In genomic region chr4:64539234-64539849, GRCh38 we compare ENCODE assay signal across 9 cellular contexts.
A peak's percentile ranks its signal among the peaks of the same experiment; 100 is the strongest.
DNase-seq lines count a peak whose midpoint lies in the region; ATAC-seq, FAIRE-seq and TF ChIP-seq lines count a peak whose summit lies in the region.
"Had no signal": no experiment of that assay in that cellular context is flagged by ENCODE, and none has a peak within 500 bp of the region (broad histone marks: within the 10 kb centered on the region; RNA-seq: fewer than 3 reads in every experiment).

No MANE protein-coding gene starts in this region.

- intact Hi-C loops in adrenal gland (cut with DNase I): loop anchor here (5.0 to 10.0 kb wide), 2 partner anchors 382 to 385 kb away; no protein-coding TSS in a partner anchor
- intact Hi-C loops in left ventricle myocardium inferior (cut with micrococcal nuclease): loop anchor here (10.0 kb wide), 1 partner anchor 375 kb away; no protein-coding TSS in a partner anchor
- intact Hi-C loops in sigmoid colon (cut with DNase I): loop anchor here (2.0 kb wide), 1 partner anchor 379 kb away; no protein-coding TSS in a partner anchor

- no peak overlapping the region for H3K4me3 Mint-ChIP-seq in stimulated activated effector memory CD8-positive, alpha-beta T cell treated with anti-CD3 and anti-CD28 coated beads, Interleukin-12 subunit alpha, Interleukin-12 subunit beta, amount 100 ng/mL, for 72 hours
- H3K4me3 Mint-ChIP-seq: dendritic cell treated with granulocyte-macrophage colony-stimulating factor and Interleukin-4, amounts not matched to agents 40 ng/mL and 50 ng/mL, for 4 days had no signal

- no peaks in the 10 kb centered on the region for H3K36me3 Mint-ChIP-seq in stimulated activated effector memory CD8-positive, alpha-beta T cell treated with anti-CD3 and anti-CD28 coated beads, Interleukin-12 subunit alpha, Interleukin-12 subunit beta, amount 100 ng/mL, for 72 hours

- peak; percentile 89 for ATAC-seq in GM19467 (IDR thresholded peaks at IDR 0.05; ENCODE audit: unreplicated experiment)
- ATAC-seq in HG03457 (IDR thresholded peaks at IDR 0.05; ENCODE audit: unreplicated experiment): peak; percentile 93
- ATAC-seq in stimulated activated effector memory CD8-positive, alpha-beta T cell treated with anti-CD3 and anti-CD28 coated beads, Interleukin-12 subunit alpha, Interleukin-12 subunit beta, amount 100 ng/mL, for 72 hours: no peak

- H3K27me3 ChIP-seq in adrenal gland (peaks cover 7% of the 10 kb centered on the region), left ventricle myocardium inferior (ENCODE audit: low read depth) (no peaks in the 10 kb centered on the region), sigmoid colon (no peaks in the 10 kb centered on the region)

- H3K36me3 ChIP-seq in adrenal gland (replicated peaks in 1 of 2): no peaks in the 10 kb centered on the region
- no peaks in the 10 kb centered on the region for H3K36me3 ChIP-seq in left ventricle myocardium inferior
- H3K36me3 ChIP-seq in sigmoid colon: no peaks in the 10 kb centered on the region

- FAIRE-seq in G401.6 (lab: Jason Lieb, UNC): peak; percentile 97

- TF ChIP-seq EP300 in sigmoid colon (IDR thresholded peaks at IDR 0.05): no peak

- peaks cover 3% of the 10 kb centered on the region for H3K9me3 Mint-ChIP-seq in stimulated activated effector memory CD8-positive, alpha-beta T cell treated with anti-CD3 and anti-CD28 coated beads, Interleukin-12 subunit alpha, Interleukin-12 subunit beta, amount 100 ng/mL, for 72 hours
- H3K9me3 Mint-ChIP-seq: dendritic cell treated with granulocyte-macrophage colony-stimulating factor and Interleukin-4, amounts not matched to agents 40 ng/mL and 50 ng/mL, for 4 days had no signal

- no peak overlapping the region for H3K4me3 ChIP-seq in adrenal gland
- H3K4me3 ChIP-seq in left ventricle myocardium inferior: peak overlapping the region; percentile 15
- H3K4me3 ChIP-seq in sigmoid colon: no peak overlapping the region

- peak; percentile 64 to 84 (median 70) for TF ChIP-seq CTCF in adrenal gland (IDR thresholded peaks at IDR 0.05)
- TF ChIP-seq CTCF in left ventricle myocardium inferior (IDR thresholded peaks at IDR 0.05; ENCODE audit: borderline replicate concordance): peak; percentile 79
- peak; percentile 30 to 75 (median 57) for TF ChIP-seq CTCF in sigmoid colon (IDR thresholded peaks at IDR 0.05)

- WGBS in adrenal gland, 4 donors: 12 to 22% (median 18%) methylated on average over 4 of the region's 4 CpGs
- WGBS in sigmoid colon, 2 donors: 12 to 26% methylated on average over 4 of the region's 4 CpGs

- H3K27ac ChIP-seq in adrenal gland (no peak overlapping the region), left ventricle myocardium inferior (replicated peaks) (peak overlapping the region; percentile 45), sigmoid colon (no peak overlapping the region)

- no peaks in the 10 kb centered on the region for H3K9me3 ChIP-seq in adrenal gland (replicated peaks in 1 of 3)
- no peaks in the 10 kb centered on the region for H3K9me3 ChIP-seq in left ventricle myocardium inferior (replicated peaks)
- H3K9me3 ChIP-seq in sigmoid colon: no peaks in the 10 kb centered on the region

- DNase-seq in NCI-H446 treated with DMSO at 0.1 percent for 48 hours (lab: John Stamatoyannopoulos, UW) (peak; percentile 78), adrenal gland (peak; percentile 41 to 64 (median 59)), left ventricle myocardium inferior (no peak), sigmoid colon (no peak)
- no peak for DNase-seq in stimulated activated effector memory CD8-positive, alpha-beta T cell treated with anti-CD3 and anti-CD28 coated beads, Interleukin-12 subunit alpha, Interleukin-12 subunit beta, amount 100 ng/mL, for 72 hours (ENCODE audit: low spot score in 2 of 2)

- H3K4me1 ChIP-seq in adrenal gland (replicated peaks in 1 of 2) (no peaks in the 10 kb centered on the region), left ventricle myocardium inferior (peaks cover 6% of the 10 kb centered on the region), sigmoid colon (no peaks in the 10 kb centered on the region)

- TF ChIP-seq POLR2A in adrenal gland (IDR thresholded peaks at IDR 0.05) (no peak), sigmoid colon (IDR thresholded peaks at IDR 0.05) (no peak)

- no peaks in the 10 kb centered on the region for H3K4me1 Mint-ChIP-seq in stimulated activated effector memory CD8-positive, alpha-beta T cell treated with anti-CD3 and anti-CD28 coated beads, Interleukin-12 subunit alpha, Interleukin-12 subunit beta, amount 100 ng/mL, for 72 hours

- H3K27ac Mint-ChIP-seq in stimulated activated effector memory CD8-positive, alpha-beta T cell treated with anti-CD3 and anti-CD28 coated beads, Interleukin-12 subunit alpha, Interleukin-12 subunit beta, amount 100 ng/mL, for 72 hours: no peak overlapping the region
- H3K27ac Mint-ChIP-seq: dendritic cell treated with granulocyte-macrophage colony-stimulating factor and Interleukin-4, amounts not matched to agents 40 ng/mL and 50 ng/mL, for 4 days had no signal

Comparison
In these comparisons a context has a peak if more than half of its experiments do, and no peak if none do; other contexts are left out.
1. DNase-seq: peak in NCI-H446 treated with DMSO at 0.1 percent for 48 hours (single experiment) and adrenal gland (7 of 7); none in left ventricle myocardium inferior (single experiment), sigmoid colon (single experiment) and stimulated activated effector memory CD8-positive, alpha-beta T cell treated with anti-CD3 and anti-CD28 coated beads, Interleukin-12 subunit alpha, Interleukin-12 subunit beta, amount 100 ng/mL, for 72 hours (0 of 2).
2. Peak in every context shown above with its lines, with median percentiles within 50 percentile points of each other: CTCF ChIP-seq.